Comparison of ENCODE assay signal across 16 cellular contexts in the genomic region with DNA sequence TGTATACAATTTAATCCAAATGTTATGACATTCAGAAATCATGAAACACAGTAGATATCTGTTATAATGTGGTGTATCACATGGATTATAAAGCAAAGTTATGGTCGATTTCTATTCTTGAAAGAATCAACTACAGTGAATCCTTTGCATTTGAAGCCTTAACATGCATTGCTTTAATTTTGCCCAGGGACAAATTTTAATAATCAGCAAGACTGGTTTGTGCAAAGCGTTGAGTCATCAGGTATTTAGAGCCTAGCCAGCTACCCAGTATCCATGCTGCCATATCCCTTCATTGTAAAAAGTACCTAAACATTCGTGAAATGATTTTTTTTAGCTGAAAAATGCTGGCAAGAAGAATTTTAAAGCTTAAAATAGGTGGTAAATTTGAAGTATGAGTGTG. TPM values are rescaled to one million over a fixed set of nuclear protein-coding genes. Genes with fewer than 3 reads are reported as not detected.
DNase-seq lines count a peak whose midpoint lies in the region; ATAC-seq and TF ChIP-seq lines count a peak whose summit lies in the region.
"Had no signal": no experiment of that assay in that cellular context is flagged by ENCODE, and none has a peak within 500 bp of the region (broad histone marks: within the 10 kb centered on the region; RNA-seq: fewer than 3 reads in every experiment).

No MANE protein-coding gene starts in this region.

- no peak overlapping the region for H2BK120ac ChIP-seq in IMR-90 (ENCODE audit: low read depth, low read length)

- no peak overlapping the region for H4K91ac ChIP-seq in IMR-90 (ENCODE audit: insufficient read depth, low read depth, low read length)

- no peak for TF ChIP-seq POLR2A in IMR-90 (IDR thresholded peaks at IDR 0.05; ENCODE audit: low read depth, low read length)

- no peak overlapping the region for H3K4ac ChIP-seq in IMR-90 (ENCODE audit: low read depth, low read length)

- no peak overlapping the region for H2BK20ac ChIP-seq in IMR-90 (ENCODE audit: low read depth, low read length)

- no peak overlapping the region for H3K14ac ChIP-seq in IMR-90 (replicated peaks; ENCODE audit: low read depth, low read length)

- peaks cover 7 to 21% of the 10 kb centered on the region in 2 experiments; a peak in 3 of 4 replicates for H3K79me1 ChIP-seq in IMR-90 (ENCODE audit: low read depth in 1 of 2, low read length in 2 of 2)

- H2BK5ac ChIP-seq in IMR-90 (ENCODE audit: low read depth, low read length, poor library complexity, severe bottlenecking), result peak overlapping the region; percentile 45

- no CpG with 5 or more reads among the region's 3 CpGs for WGBS in IMR-90 (ENCODE audit: extremely low coverage in 2 of 2, insufficient read length in 1 of 2), 2 experiments

- H3K23ac ChIP-seq in IMR-90 (ENCODE audit: low read depth, low read length), result no peak overlapping the region

- in situ Hi-C loops in IMR-90 (cut with MboI; ENCODE audit: low sequenced_read_pairs), result no loop called here
- in situ Hi-C loops in brain microvascular endothelial cell (cut with HindIII; ENCODE audit: low pct_ligation_motif_present, low sequenced_read_pairs), result no loop called here

- H3K27me3 ChIP-seq in IMR-90 (ENCODE audit: control insufficient read depth, insufficient read depth, low read length) (no peaks in the 10 kb centered on the region), brain microvascular endothelial cell (replicated peaks) (no peaks in the 10 kb centered on the region), foreskin keratinocyte (no peaks in the 10 kb centered on the region)

- POLR2A ChIA-PET in IMR-90 (lab: Charles Lee; ENCODE audit: unreplicated experiment), result no interaction called here

- CTCF ChIA-PET in IMR-90 (lab: Yijun Ruan, JAX), result no interaction called here

- no peak overlapping the region for H4K8ac ChIP-seq in IMR-90 (ENCODE audit: low read depth in 2 of 2, low read length in 2 of 2)

- H3K9me1 ChIP-seq in IMR-90 (ENCODE audit: insufficient read depth, low read length), result no peaks in the 10 kb centered on the region

- no peak overlapping the region for H3K56ac ChIP-seq in IMR-90 (ENCODE audit: extremely low read depth, insufficient read depth, low read length)

- H3K36me3 ChIP-seq in IMR-90 (ENCODE audit: control insufficient read depth, insufficient read depth, low read length), result peaks cover 13% of the 10 kb centered on the region
- peaks cover 14% of the 10 kb centered on the region for H3K36me3 ChIP-seq in brain microvascular endothelial cell (replicated peaks)

- H2BK15ac ChIP-seq in IMR-90 (ENCODE audit: low read depth, low read length), result no peak overlapping the region

- dilution Hi-C loops in IMR-90 (cut with HindIII; ENCODE audit: low sequenced_read_pairs, unreplicated experiment), result no loop called here

- H3K9ac ChIP-seq in IMR-90 (ENCODE audit: low read depth, low read length), result no peak overlapping the region

- H3K27ac ChIP-seq in IMR-90 (ENCODE audit: insufficient read depth, low read length), result no peak overlapping the region; the same call in 1 of the 2 replicates
- H3K27ac ChIP-seq in brain microvascular endothelial cell, result no peak overlapping the region
- H3K27ac ChIP-seq in foreskin keratinocyte, result no peak overlapping the region

- H4K20me1 ChIP-seq in IMR-90 (ENCODE audit: insufficient read depth, low read length), result peaks cover 11% of the 10 kb centered on the region; the same call in 1 of the 2 replicates

- DNase-seq in A172 (ENCODE audit: low spot score) (peak; percentile 22), IMR-90 (peak; percentile 64), brain microvascular endothelial cell (peak; percentile 19), foreskin keratinocyte (peak in 1 of 2 donors; percentile 78), DMS114 treated with DMSO at 0.1 percent for 48 hours (lab: John Stamatoyannopoulos, UW; ENCODE audit: unreplicated experiment) (no peak), left colon (no peak)
- DNase-seq: activated CD4-positive, alpha-beta T cell treated with anti-CD3 and anti-CD28 coated beads, Interleukin-2, amount 10 ng/mL, durations not matched to agents 24 days and 14 days; activated naive CD4-positive, alpha-beta T cell treated with anti-CD3 and anti-CD28 coated beads, Interleukin-2, amount 50 U/mL, for 16 hours; NCI-H1417 treated with DMSO at 0.1 percent for 48 hours; NK-92 treated with Interleukin-12 subunit alpha and Interleukin-12 subunit beta, amount 100 ng/mL, for 24 hours; SHP77 treated with DMSO at 0.1 percent for 48 hours; stimulated activated naive CD4-positive, alpha-beta T cell treated with Interleukin-2 at 50 U/mL for 16 hours; T1000 had no signal

- no peak for TF ChIP-seq CTCF in IMR-90 (conservative IDR thresholded peaks at IDR 0.05; ENCODE audit: low read depth, low read length)
- no peak for TF ChIP-seq CTCF in brain microvascular endothelial cell (IDR thresholded peaks at IDR 0.05; ENCODE audit: low read depth, low read length, missing control alignments)
- TF ChIP-seq CTCF in foreskin keratinocyte (conservative IDR thresholded peaks at IDR 0.05), result no peak

- no peak overlapping the region for H2AK9ac ChIP-seq in IMR-90 (replicated peaks; ENCODE audit: low read depth, low read length, poor library complexity)

- no peak overlapping the region for H3K18ac ChIP-seq in IMR-90 (ENCODE audit: low read depth, low read length)

- no peaks in the 10 kb centered on the region for H3K9me3 ChIP-seq in IMR-90 (ENCODE audit: control insufficient read depth, insufficient read depth, low read length)

- intact Hi-C loops in IMR-90 (cut with micrococcal nuclease) (loop anchor here (5.0 kb wide), 1 partner anchor 219 kb away; no protein-coding TSS in a partner anchor), left colon (cut with DNase I, micrococcal nuclease) (no loop called here)

- H2AK5ac ChIP-seq in IMR-90 (ENCODE audit: low read depth, low read length), result no peak overlapping the region

- no TSS peak for BruUV-seq in IMR-90 (replicated peaks; lab: Mats Ljungman, UMichigan)

- peaks cover 4% of the 10 kb centered on the region for H3K4me1 ChIP-seq in IMR-90 (ENCODE audit: control insufficient read depth, insufficient read depth, low read length)
- H3K4me1 ChIP-seq in foreskin keratinocyte, result peaks cover 28% of the 10 kb centered on the region

- no peak for TF ChIP-seq RAD21 in IMR-90 (IDR thresholded peaks at IDR 0.05; ENCODE audit: low read length)

- H3K4me3 ChIP-seq in IMR-90 (ENCODE audit: insufficient read depth, low read depth, low read length) (no peak overlapping the region), brain microvascular endothelial cell (ENCODE audit: low read depth, low read length) (no peak overlapping the region)

- H2AFZ ChIP-seq in IMR-90 (replicated peaks; ENCODE audit: low read length, poor library complexity), result no peak overlapping the region

- ATAC-seq in IMR-90 (ENCODE audit: low read depth) (0 out of 2 replicates have a peak, but pooled peaks have one; percentile 40), foreskin keratinocyte (peak; percentile 72), left colon (no peak), HG03097 (IDR thresholded peaks at IDR 0.05; ENCODE audit: low FRiP score, unreplicated experiment) (no peak), GM18870 (IDR thresholded peaks at IDR 0.05; ENCODE audit: unreplicated experiment) (no peak)
- ATAC-seq: natural killer cell treated with Interleukin-12 subunit alpha and Interleukin-12 subunit beta and Interleukin-15 and Interleukin-18, amount 100 ng/mL, for 72 hours had no signal

- no peak overlapping the region for H3K4me2 ChIP-seq in IMR-90 (ENCODE audit: low read depth, low read length)

- H4K5ac ChIP-seq in IMR-90 (ENCODE audit: low read depth, low read length), result no peak overlapping the region

TF ChIP-seq in IMR-90, 13 proteins besides CTCF, POLR2A, EP300 and RAD21:
- TF ChIP-seq MAFK (IDR thresholded peaks at IDR 0.05; ENCODE audit: low read depth, low read length), result peak; percentile 73
- TF ChIP-seq CHD1 (IDR thresholded peaks at IDR 0.05; ENCODE audit: low read depth, low read length), result no peak
- TF ChIP-seq, protein P1, sequence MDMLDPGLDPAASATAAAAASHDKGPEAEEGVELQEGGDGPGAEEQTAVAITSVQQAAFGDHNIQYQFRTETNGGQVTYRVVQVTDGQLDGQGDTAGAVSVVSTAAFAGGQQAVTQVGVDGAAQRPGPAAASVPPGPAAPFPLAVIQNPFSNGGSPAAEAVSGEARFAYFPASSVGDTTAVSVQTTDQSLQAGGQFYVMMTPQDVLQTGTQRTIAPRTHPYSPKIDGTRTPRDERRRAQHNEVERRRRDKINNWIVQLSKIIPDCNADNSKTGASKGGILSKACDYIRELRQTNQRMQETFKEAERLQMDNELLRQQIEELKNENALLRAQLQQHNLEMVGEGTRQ (IDR thresholded peaks at IDR 0.05; ENCODE audit: low read depth, low read length), result no peak
- no peak for TF ChIP-seq MAZ (IDR thresholded peaks at IDR 0.05; ENCODE audit: borderline replicate concordance, low read depth, low read length)

RNA-seq across cellular contexts. Expression of a gene that starts 8.9 kb away (rescaled TPM):
- total RNA-seq in A172 (2014; rRNA removed; shearing (Covaris generic)), result 0.10 TPM in 1 of 2 replicates, not detected in the other
- total RNA-seq in IMR-90 (2012; rRNA removed), result not detected in 2 replicates
- polyA plus RNA-seq in IMR-90 (2012; rRNA removed), result not detected in 2 replicates
- 0.03 TPM in 1 of 2 replicates, not detected in the other for polyA plus RNA-seq in IMR-90 (2012; cell fraction: cytosol; rRNA removed)
- polyA plus RNA-seq in IMR-90 (2012; cell fraction: nucleus; rRNA removed; ENCODE audit: low replicate concordance), result 0.18 TPM in 1 of 2 replicates, not detected in the other
- 0.35 and 0.41 TPM in 2 replicates for total RNA-seq in foreskin keratinocyte
- 0.03 TPM in 1 of 2 replicates, not detected in the other for polyA plus RNA-seq in foreskin keratinocyte
- total RNA-seq in left colon, result 1 to 10 TPM; 1.5 to 1.6 TPM

RNA-seq across cellular contexts. Expression of a gene that starts 50.1 kb away (rescaled TPM):
- total RNA-seq in A172 (2014; rRNA removed; shearing (Covaris generic)), result 187 and 226 TPM in 2 replicates
- total RNA-seq in IMR-90 (2012; rRNA removed) (111 and 271 TPM in 2 replicates), foreskin keratinocyte (145 and 162 TPM in 2 replicates), left colon (100 to 1,000 TPM; 283 to 395 TPM)
- polyA plus RNA-seq in IMR-90 (2012; rRNA removed) (20.4 and 37.7 TPM in 2 replicates), foreskin keratinocyte (54.0 and 65.6 TPM in 2 replicates)
- polyA plus RNA-seq in IMR-90 (2012; cell fraction: cytosol; rRNA removed), result 9.2 and 10.0 TPM in 2 replicates
- polyA plus RNA-seq in IMR-90 (2012; cell fraction: nucleus; rRNA removed; ENCODE audit: low replicate concordance), result 4.0 and 16.3 TPM in 2 replicates

Comparison
In these comparisons a context has a peak if more than half of its experiments do, and no peak if none do; other contexts are left out.
1. DNase-seq: peak in A172 (single experiment), IMR-90 (single experiment) and brain microvascular endothelial cell (single experiment); none in DMS114 treated with DMSO at 0.1 percent for 48 hours (single experiment) and left colon (0 of 2).
2. ATAC-seq: peak in IMR-90 (single experiment) and foreskin keratinocyte (single experiment); none in left colon (single experiment), HG03097 (single experiment) and GM18870 (single experiment).